27 cellular contexts compared by ENCODE assay signal in the genomic region with DNA sequence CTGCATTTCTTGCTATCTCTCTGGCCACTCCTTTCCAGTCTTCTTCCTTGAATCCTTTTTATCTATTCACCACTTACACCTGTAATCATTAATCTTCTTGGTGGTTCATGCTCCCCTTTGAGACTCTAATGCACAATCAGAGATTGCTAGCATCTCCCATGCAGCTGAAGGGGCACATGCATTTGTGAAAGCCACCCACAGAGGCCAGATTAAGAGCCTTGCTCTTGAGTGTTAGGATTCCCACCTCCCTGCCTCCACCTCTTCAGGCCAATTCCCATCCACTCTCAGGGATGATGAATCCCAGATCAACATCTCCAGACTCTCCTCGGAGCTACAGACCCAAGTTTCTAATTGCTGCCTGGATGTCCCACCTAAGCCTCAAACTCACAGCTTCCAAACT. TPM values are rescaled to one million over a fixed set of nuclear protein-coding genes. Genes with fewer than 3 reads are reported as not detected.
"Had no signal": no experiment of that assay in that cellular context is flagged by ENCODE, and none has a peak within 500 bp of the region (broad histone marks: within the 10 kb centered on the region; RNA-seq: fewer than 3 reads in every experiment).

No MANE protein-coding gene starts in this region.

- H3K9me3 ChIP-seq: MG63 had no signal

- H3K4me3 Mint-ChIP-seq: activated CD4-positive, alpha-beta memory T cell treated with anti-CD3 and anti-CD28 coated beads for 36 hours; activated CD4-positive, alpha-beta T cell treated with anti-CD3 and anti-CD28 coated beads, Interleukin-2, amount 10 ng/mL, durations not matched to agents 7 days and 5 days; activated naive CD4-positive, alpha-beta T cell treated with anti-CD3 and anti-CD28 coated beads for 36 hours; activated naive CD8-positive, alpha-beta T cell; activated T-helper 17 cell treated with anti-CD3 and anti-CD28 coated beads, Interleukin-2, amount 50 U/mL, for 72 hours; T-cell had no signal

- H3K4me3 ChIP-seq: MG63, SK-N-MC had no signal

- H3K36me3 Mint-ChIP-seq: activated CD4-positive, alpha-beta memory T cell treated with anti-CD3 and anti-CD28 coated beads for 36 hours; activated naive CD8-positive, alpha-beta T cell; T-cell had no signal

- H3K9me3 Mint-ChIP-seq: activated CD4-positive, alpha-beta memory T cell treated with anti-CD3 and anti-CD28 coated beads for 36 hours; activated CD4-positive, alpha-beta T cell treated with anti-CD3 and anti-CD28 coated beads, Interleukin-2, amount 10 ng/mL, durations not matched to agents 7 days and 5 days; activated naive CD4-positive, alpha-beta T cell treated with anti-CD3 and anti-CD28 coated beads for 36 hours; activated T-helper 17 cell treated with anti-CD3 and anti-CD28 coated beads, Interleukin-2, amount 50 U/mL, for 72 hours; T-cell had no signal

- H3K4me1 Mint-ChIP-seq: activated T-helper 17 cell treated with anti-CD3 and anti-CD28 coated beads, Interleukin-2, amount 50 U/mL, for 72 hours; T-cell had no signal

- H3K36me3 ChIP-seq: brain microvascular endothelial cell, MG63 had no signal

- H3K27ac ChIP-seq: brain microvascular endothelial cell, SK-N-MC, VCaP had no signal

- DNase-seq: activated CD4-positive, alpha-beta memory T cell treated with anti-CD3 and anti-CD28 coated beads for 36 hours; activated CD4-positive, alpha-beta T cell treated with anti-CD3 and anti-CD28 coated beads, Interleukin-2, amount 10 ng/mL, durations not matched to agents 7 days and 5 days; activated CD4-positive, CD25-positive, alpha-beta regulatory T cell; activated gamma-delta T cell; activated naive CD4-positive, alpha-beta T cell treated with anti-CD3 and anti-CD28 coated beads for 36 hours; activated T-cell treated with anti-CD3 and anti-CD28 coated beads for 4 hours; activated T-cell treated with anti-CD3 and anti-CD28 coated beads, Interleukin-2, amount 50 U/mL, for 48 hours; brain microvascular endothelial cell; MG63; MV-4-11; NCI-H1105; NCI-H1436; NCI-H1694 treated with DMSO at 0.1 percent for 48 hours; NCI-H2029 treated with DMSO at 0.1 percent for 48 hours; NCI-H345; NCI-H510A; NCI-H526 treated with DMSO at 0.1 percent for 48 hours; NCI-H82; RPMI8226; T-cell had no signal

- H3K27ac Mint-ChIP-seq: activated CD4-positive, alpha-beta memory T cell treated with anti-CD3 and anti-CD28 coated beads for 36 hours; activated CD4-positive, alpha-beta T cell treated with anti-CD3 and anti-CD28 coated beads, Interleukin-2, amount 10 ng/mL, durations not matched to agents 7 days and 5 days; activated naive CD4-positive, alpha-beta T cell treated with anti-CD3 and anti-CD28 coated beads for 36 hours; activated naive CD8-positive, alpha-beta T cell; activated T-helper 17 cell treated with anti-CD3 and anti-CD28 coated beads, Interleukin-2, amount 50 U/mL, for 72 hours; T-cell had no signal

- H3K27me3 ChIP-seq: brain microvascular endothelial cell, MG63 had no signal

- ATAC-seq: activated T-helper 17 cell treated with anti-CD3 and anti-CD28 coated beads, Interleukin-2, amount 50 U/mL, for 72 hours; Right ventricle myocardium inferior; T-cell had no signal

- H3K27me3 Mint-ChIP-seq: activated naive CD8-positive, alpha-beta T cell had no signal

RNA-seq across cellular contexts. Expression of a gene that starts 19.4 kb away (rescaled TPM):
- total RNA-seq: OCI-LY7 had no signal

RNA-seq across cellular contexts. Expression of a gene that starts 24.7 kb away (rescaled TPM):
- total RNA-seq: activated CD8-positive, alpha-beta memory T cell treated with anti-CD3 and anti-CD28 coated beads for 36 hours had no signal
